Comparison of ENCODE assay signal across 8 cellular contexts in genomic region chr5:55533806-55534435, GRCh38. TPM values are rescaled to one million over a fixed set of nuclear protein-coding genes. Genes with fewer than 3 reads are reported as not detected.
DNase-seq lines count a peak whose midpoint lies in the region; ATAC-seq and TF ChIP-seq lines count a peak whose summit lies in the region.

No MANE protein-coding gene starts in this region.

- H3K4me3 ChIP-seq in GM12865 (ENCODE audit: low read depth, low read length): peak overlapping the region; percentile 97
- H3K4me3 ChIP-seq in right atrium auricular region: peak overlapping the region; percentile 87 to 92

- peak overlapping the region; percentile 87 for H3K27ac ChIP-seq in 22Rv1
- peak overlapping the region; percentile 95 to 99 for H3K27ac ChIP-seq in right atrium auricular region

- peaks cover 0 to 28% of the 10 kb centered on the region in 2 donors for H3K4me1 ChIP-seq in right atrium auricular region

- no peaks in the 10 kb centered on the region for H3K9me3 ChIP-seq in right atrium auricular region

- TF ChIP-seq CTCF in 22Rv1 (IDR thresholded peaks at IDR 0.05) (no peak), GM12865 (IDR thresholded peaks at IDR 0.05; ENCODE audit: insufficient read depth, low read depth, low read length, missing control alignments) (no peak), right atrium auricular region (IDR thresholded peaks at IDR 0.05) (no peak)

- peak; percentile 42 for ATAC-seq in HG02610 (IDR thresholded peaks at IDR 0.05; ENCODE audit: unreplicated experiment)

- no peaks in the 10 kb centered on the region for H3K27me3 ChIP-seq in right atrium auricular region

- DNase-seq in GM12865 (ENCODE audit: low read depth) (peak; percentile 67), NCI-H1092 treated with DMSO at 0.1 percent for 48 hours (lab: John Stamatoyannopoulos, UW) (peak; percentile 33), amniotic epithelial cell (ENCODE audit: low read depth) (peak; percentile 22), right atrium auricular region (ENCODE audit: low spot score) (no peak), renal cortical epithelial cell (ENCODE audit: low read depth) (peak; percentile 22), MV-4-11 (lab: John Stamatoyannopoulos, UW) (no peak)

- no peaks in the 10 kb centered on the region for H3K36me3 ChIP-seq in right atrium auricular region

RNA-seq across cellular contexts. Expression of gene PLPP1, which starts 0.8 kb away (rescaled TPM):
- total RNA-seq in right atrium auricular region (100 to 1,000 TPM; 170 to 189 TPM), renal cortical epithelial cell (43.6 and 70.6 TPM in 2 replicates)

Comparison
In these comparisons a context has a peak if more than half of its experiments do, and no peak if none do; other contexts are left out.
1. DNase-seq: peak in GM12865 (single experiment), NCI-H1092 treated with DMSO at 0.1 percent for 48 hours (single experiment), amniotic epithelial cell (single experiment) and renal cortical epithelial cell (single experiment); none in right atrium auricular region (single experiment) and MV-4-11 (single experiment).